11 cellular contexts compared by ENCODE assay signal in the genomic region with DNA sequence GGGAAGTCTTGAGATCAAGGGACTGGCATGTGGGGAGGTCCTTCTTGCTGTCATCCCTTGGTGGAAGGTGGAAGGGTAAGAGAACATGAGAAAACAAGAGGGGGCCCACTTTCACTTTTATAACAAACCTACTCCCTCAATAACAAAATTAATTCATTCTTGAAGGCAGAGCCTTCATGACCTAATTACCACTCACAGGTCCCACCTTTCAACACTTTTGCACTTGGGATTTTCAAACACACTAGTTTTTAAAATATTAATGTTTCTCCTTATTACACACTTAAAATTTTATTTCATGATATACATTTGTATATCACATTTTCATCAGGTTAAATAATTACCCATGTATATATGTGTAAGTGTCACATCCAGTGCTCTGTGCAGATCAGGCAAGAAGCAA. TPM values are rescaled to one million over a fixed set of nuclear protein-coding genes. Genes with fewer than 3 reads are reported as not detected.
A peak's percentile ranks its signal among the peaks of the same experiment; 100 is the strongest.
DNase-seq lines count a peak whose midpoint lies in the region; ATAC-seq lines count a peak whose summit lies in the region.
"Had no signal": no experiment of that assay in that cellular context is flagged by ENCODE, and none has a peak within 500 bp of the region (broad histone marks: within the 10 kb centered on the region; RNA-seq: fewer than 3 reads in every experiment).

No MANE protein-coding gene starts in this region.

- peak overlapping the region in 1 of 5 donors; percentile 20 for H3K9ac ChIP-seq in subcutaneous abdominal adipose tissue (ENCODE audit: low read length in 5 of 5)

- no peaks in the 10 kb centered on the region for H3K27me3 Mint-ChIP-seq in activated T-cell treated with anti-CD3 and anti-CD28 coated beads, Interleukin-2, amount 50 U/mL, for 4 hours (ENCODE audit: low read depth)
- peaks cover 9% of the 10 kb centered on the region for H3K27me3 Mint-ChIP-seq in activated T-helper 1 cell treated with anti-CD3 and anti-CD28 coated beads, Interleukin-12 subunit alpha, Interleukin-12 subunit beta, Interleukin-2, Interleukin-4 antibody, amounts not matched to agents 30 ng/mL and 10 ng/mL and 1 ng/mL, durations not matched to agents 14 hours and 24 hours and 36 hours (ENCODE audit: insufficient read depth)

- H3K36me3 Mint-ChIP-seq in activated T-cell treated with anti-CD3 and anti-CD28 coated beads, Interleukin-2, amount 50 U/mL, for 4 hours (ENCODE audit: insufficient read depth): no peaks in the 10 kb centered on the region
- peaks cover 4% of the 10 kb centered on the region for H3K36me3 Mint-ChIP-seq in activated T-helper 1 cell treated with anti-CD3 and anti-CD28 coated beads, Interleukin-12 subunit alpha, Interleukin-12 subunit beta, Interleukin-2, Interleukin-4 antibody, amounts not matched to agents 30 ng/mL and 10 ng/mL and 1 ng/mL, durations not matched to agents 14 hours and 24 hours and 36 hours (ENCODE audit: low read depth)

- H3K27ac Mint-ChIP-seq in activated T-helper 1 cell treated with anti-CD3 and anti-CD28 coated beads, Interleukin-12 subunit alpha, Interleukin-12 subunit beta, Interleukin-2, Interleukin-4 antibody, amounts not matched to agents 30 ng/mL and 10 ng/mL and 1 ng/mL, durations not matched to agents 14 hours and 24 hours and 36 hours: no peak overlapping the region

- no peak for ATAC-seq in activated T-cell treated with anti-CD3 and anti-CD28 coated beads, Interleukin-2, amount 50 U/mL, for 4 hours
- no peak for ATAC-seq in right cardiac atrium
- ATAC-seq in GM21423 (IDR thresholded peaks at IDR 0.05; ENCODE audit: unreplicated experiment): no peak
- no peak for ATAC-seq in HG02981 (IDR thresholded peaks at IDR 0.05; ENCODE audit: unreplicated experiment)
- ATAC-seq in HG03139 (IDR thresholded peaks at IDR 0.05; ENCODE audit: unreplicated experiment): no peak

- intact Hi-C loops in activated T-helper 1 cell treated with anti-CD3 and anti-CD28 coated beads, Interleukin-12 subunit alpha, Interleukin-12 subunit beta, Interleukin-2, Interleukin-4 antibody, amounts not matched to agents 30 ng/mL and 10 ng/mL and 1 ng/mL, durations not matched to agents 14 hours and 24 hours and 36 hours (cut with micrococcal nuclease): loop anchor here (1.0 kb wide), 1 partner anchor 55 kb away; no protein-coding TSS in a partner anchor
- intact Hi-C loops in right cardiac atrium (cut with DNase I): no loop called here

- H3K4me1 ChIP-seq in right cardiac atrium (ENCODE audit: control insufficient read depth, insufficient read depth, low read length) (peaks cover 7% of the 10 kb centered on the region), subcutaneous abdominal adipose tissue (ENCODE audit: control insufficient read depth in 5 of 5, insufficient read depth in 5 of 5, low read length in 5 of 5) (peaks cover 0 to 35% (median 29%) of the 10 kb centered on the region in 5 donors)

- H3K27me3 ChIP-seq in right cardiac atrium (ENCODE audit: control insufficient read depth, insufficient read depth) (no peaks in the 10 kb centered on the region), subcutaneous abdominal adipose tissue (ENCODE audit: control insufficient read depth in 5 of 5, insufficient read depth in 4 of 5, low read length in 5 of 5) (no peaks in the 10 kb centered on the region)

- peak overlapping the region; percentile 55 for H3K27ac ChIP-seq in right cardiac atrium (ENCODE audit: low read length)
- peak overlapping the region; percentile 97 for H3K27ac ChIP-seq in subcutaneous abdominal adipose tissue (ENCODE audit: low read depth, low read length)
- H3K27ac ChIP-seq: C4-2B had no signal

- DNase-seq in activated T-cell treated with anti-CD3 and anti-CD28 coated beads, Interleukin-2, amount 50 U/mL, for 4 hours: no peak
- DNase-seq in activated T-cell treated with anti-CD3 and anti-CD28 coated beads, Interleukin-2, amount 50 U/mL, for 48 hours: no peak
- DNase-seq in activated T-helper 1 cell treated with anti-CD3 and anti-CD28 coated beads, Interleukin-12 subunit alpha, Interleukin-12 subunit beta, Interleukin-2, Interleukin-4 antibody, amounts not matched to agents 30 ng/mL and 10 ng/mL and 1 ng/mL, durations not matched to agents 14 hours and 24 hours and 36 hours (ENCODE audit: low spot score): no peak
- DNase-seq in right cardiac atrium: no peak
- DNase-seq: NCI-H2171 treated with DMSO at 0.1 percent for 48 hours, retina had no signal

- H3K9me3 ChIP-seq in right cardiac atrium (ENCODE audit: control insufficient read depth, low read length) (no peaks in the 10 kb centered on the region), subcutaneous abdominal adipose tissue (ENCODE audit: control insufficient read depth in 5 of 5, low read length in 5 of 5) (no peaks in the 10 kb centered on the region)

- no peaks in the 10 kb centered on the region for H3K36me3 ChIP-seq in subcutaneous abdominal adipose tissue (ENCODE audit: control insufficient read depth in 5 of 5, insufficient read depth in 5 of 5, low read length in 5 of 5)

- H3K4me3 Mint-ChIP-seq in activated T-cell treated with anti-CD3 and anti-CD28 coated beads, Interleukin-2, amount 50 U/mL, for 4 hours: peak overlapping the region; percentile 93
- peak overlapping the region; percentile 93 for H3K4me3 Mint-ChIP-seq in activated T-helper 1 cell treated with anti-CD3 and anti-CD28 coated beads, Interleukin-12 subunit alpha, Interleukin-12 subunit beta, Interleukin-2, Interleukin-4 antibody, amounts not matched to agents 30 ng/mL and 10 ng/mL and 1 ng/mL, durations not matched to agents 14 hours and 24 hours and 36 hours

- H3K4me3 ChIP-seq in right cardiac atrium (ENCODE audit: low read length): peak overlapping the region; percentile 95
- peak overlapping the region in 2 of 5 donors; percentile 1 to 94 for H3K4me3 ChIP-seq in subcutaneous abdominal adipose tissue (ENCODE audit: low read depth in 1 of 5, low read length in 5 of 5)

- H3K4me1 Mint-ChIP-seq in activated T-cell treated with anti-CD3 and anti-CD28 coated beads, Interleukin-2, amount 50 U/mL, for 4 hours (ENCODE audit: low read depth): peaks cover 27% of the 10 kb centered on the region
- peaks cover 12% of the 10 kb centered on the region for H3K4me1 Mint-ChIP-seq in activated T-helper 1 cell treated with anti-CD3 and anti-CD28 coated beads, Interleukin-12 subunit alpha, Interleukin-12 subunit beta, Interleukin-2, Interleukin-4 antibody, amounts not matched to agents 30 ng/mL and 10 ng/mL and 1 ng/mL, durations not matched to agents 14 hours and 24 hours and 36 hours (ENCODE audit: low read depth)

- H3K9me3 Mint-ChIP-seq in activated T-cell treated with anti-CD3 and anti-CD28 coated beads, Interleukin-2, amount 50 U/mL, for 4 hours: no peaks in the 10 kb centered on the region
- no peaks in the 10 kb centered on the region for H3K9me3 Mint-ChIP-seq in activated T-helper 1 cell treated with anti-CD3 and anti-CD28 coated beads, Interleukin-12 subunit alpha, Interleukin-12 subunit beta, Interleukin-2, Interleukin-4 antibody, amounts not matched to agents 30 ng/mL and 10 ng/mL and 1 ng/mL, durations not matched to agents 14 hours and 24 hours and 36 hours

RNA-seq across cellular contexts. Expression of gene ST7, which starts 2.0 kb away (rescaled TPM):
- 10 to 100 TPM in 1 of 3 donors, 1 to 10 TPM in 2; 7.7 to 10.5 (median 10.0) TPM for total RNA-seq in activated T-cell treated with anti-CD3 and anti-CD28 coated beads, Interleukin-2, amount 50 U/mL, for 4 hours
- 4.5 and 5.8 TPM in 2 replicates for total RNA-seq in activated T-helper 1 cell treated with anti-CD3 and anti-CD28 coated beads, Interleukin-12 subunit alpha, Interleukin-12 subunit beta, Interleukin-2, Interleukin-4 antibody, amounts not matched to agents 30 ng/mL and 10 ng/mL and 1 ng/mL, durations not matched to agents 14 hours and 24 hours and 36 hours
- total RNA-seq in right cardiac atrium: 10 to 100 TPM; 35.2 to 36.8 (median 36.3) TPM
- 25.0 TPM for polyA plus RNA-seq in right cardiac atrium
